ENCODE assay signal across 23 cellular contexts in the genomic region with DNA sequence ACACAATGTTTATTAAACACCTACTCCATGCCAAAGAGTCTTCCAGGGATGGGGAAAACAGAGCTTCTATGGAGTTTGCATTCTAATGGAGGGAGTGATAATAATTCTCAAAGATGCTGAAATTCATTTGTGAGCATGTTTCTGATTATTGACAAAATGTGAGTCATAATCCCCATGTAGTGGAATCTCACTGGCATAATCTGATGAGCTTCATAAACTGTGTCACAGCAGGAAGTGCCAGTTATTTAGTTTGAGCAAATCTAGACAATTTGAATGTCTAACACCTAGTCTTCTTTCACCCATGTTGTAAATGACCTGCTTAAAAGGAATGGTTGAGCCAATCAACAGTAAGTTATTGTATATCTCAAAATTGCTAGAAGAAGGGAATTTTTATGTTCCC.
DNase-seq lines count a peak whose midpoint lies in the region; ATAC-seq and TF ChIP-seq lines count a peak whose summit lies in the region.
"Had no signal": no experiment of that assay in that cellular context is flagged by ENCODE, and none has a peak within 500 bp of the region (broad histone marks: within the 10 kb centered on the region; RNA-seq: fewer than 3 reads in every experiment).

No MANE protein-coding gene starts in this region.

- no peak for TF ChIP-seq EP300 in SK-N-SH (IDR thresholded peaks at IDR 0.05; ENCODE audit: borderline replicate concordance in 1 of 2, low read depth in 1 of 2, low read length in 1 of 2)

- peaks cover 47% of the 10 kb centered on the region for H3K79me2 ChIP-seq in SK-N-SH (ENCODE audit: insufficient read depth)

- H4K20me1 ChIP-seq in SK-N-SH (ENCODE audit: insufficient read depth), result no peaks in the 10 kb centered on the region

- H3K27ac ChIP-seq in SK-N-SH (ENCODE audit: low read depth in 2 of 2, low read length in 1 of 2), result peak overlapping the region in 1 of 2 experiments; percentile 32; a peak in 2 of 4 replicates
- H3K27ac ChIP-seq: 22Rv1; BLaER1 treated with 17β-estradiol and CSF1 and Interleukin-3, amounts not matched to agents 10 nM and 100 nM; KMS-11 had no signal

- no peaks in the 10 kb centered on the region for H3K9me2 ChIP-seq in SK-N-SH

- H3F3A ChIP-seq in SK-N-SH (replicated peaks; ENCODE audit: insufficient read depth), result peaks cover 22% of the 10 kb centered on the region

- no peak overlapping the region for H3K4me2 ChIP-seq in SK-N-SH
- H3K4me2 ChIP-seq: BLaER1 treated with 17β-estradiol and CSF1 and Interleukin-3, amounts not matched to agents 10 nM and 100 nM; KMS-11 had no signal

- no peaks in the 10 kb centered on the region for H3K9me3 ChIP-seq in SK-N-SH

- no peak overlapping the region for H2AFZ ChIP-seq in SK-N-SH (ENCODE audit: low read depth)

- H3K4me3 ChIP-seq in SK-N-SH (ENCODE audit: low read depth in 2 of 2, low read length in 1 of 2), result no peak overlapping the region
- H3K4me3 ChIP-seq: BLaER1 treated with 17β-estradiol and CSF1 and Interleukin-3, amounts not matched to agents 10 nM and 100 nM had no signal

- ATAC-seq in SK-N-SH treated with all-trans-retinoic acid at 6 μM for 48 hours (no peak), HG02981 (IDR thresholded peaks at IDR 0.05; ENCODE audit: unreplicated experiment) (no peak)

- no peaks in the 10 kb centered on the region for H3K36me3 ChIP-seq in SK-N-SH (replicated peaks in 1 of 2; ENCODE audit: control insufficient read depth in 1 of 2, insufficient read depth in 2 of 2, low read length in 1 of 2)

- H3K27me3 ChIP-seq in SK-N-SH (ENCODE audit: insufficient read depth), result no peaks in the 10 kb centered on the region
- H3K27me3 ChIP-seq: BLaER1 treated with 17β-estradiol and CSF1 and Interleukin-3, amounts not matched to agents 10 nM and 100 nM had no signal

- no peak overlapping the region for H3K9ac ChIP-seq in SK-N-SH
- H3K9ac ChIP-seq: BLaER1 treated with 17β-estradiol and CSF1 and Interleukin-3, amounts not matched to agents 10 nM and 100 nM; KMS-11 had no signal

- POLR2A ChIA-PET in SK-N-SH (lab: Yijun Ruan, JAX), result no interaction called here

- DNase-seq in SK-N-SH, result no peak
- DNase-seq in HS-5 (ENCODE audit: low read depth), result peak; percentile 26
- peak; percentile 42 for DNase-seq in fibroblast of peridontal ligament (ENCODE audit: extremely low read depth)
- DNase-seq in AML-193 (lab: John Stamatoyannopoulos, UW), result no peak
- DNase-seq in activated T-cell treated with anti-CD3 and anti-CD28 coated beads for 4 hours, result no peak
- DNase-seq: ACHN; CD4-positive, alpha-beta memory T cell; COR-L47; DMS79; H9; HFFc6; MM.1S; NCI-H1417; NCI-H1694; NCI-H2029 treated with DMSO at 0.1 percent for 48 hours; Right ventricle myocardium superior; RPMI8226; SW 1271 had no signal

- CTCF ChIA-PET in SK-N-SH (lab: Yijun Ruan, JAX), result no interaction called here

- no peak for TF ChIP-seq RAD21 in SK-N-SH (IDR thresholded peaks at IDR 0.05; ENCODE audit: low read length)

- TF ChIP-seq CTCF in SK-N-SH (IDR thresholded peaks at IDR 0.05), result no peak

- peaks cover 0 to 11% of the 10 kb centered on the region in 2 experiments; a peak in 2 of 4 replicates for H3K4me1 ChIP-seq in SK-N-SH (ENCODE audit: control insufficient read depth in 1 of 2, insufficient read depth in 2 of 2, low read depth in 1 of 2, low read length in 1 of 2)

TF ChIP-seq in SK-N-SH, 30 proteins besides CTCF, POLR2A, EP300 and RAD21:
- TF ChIP-seq ELF1 (IDR thresholded peaks at IDR 0.05), result no peak
- TF ChIP-seq, protein P1, sequence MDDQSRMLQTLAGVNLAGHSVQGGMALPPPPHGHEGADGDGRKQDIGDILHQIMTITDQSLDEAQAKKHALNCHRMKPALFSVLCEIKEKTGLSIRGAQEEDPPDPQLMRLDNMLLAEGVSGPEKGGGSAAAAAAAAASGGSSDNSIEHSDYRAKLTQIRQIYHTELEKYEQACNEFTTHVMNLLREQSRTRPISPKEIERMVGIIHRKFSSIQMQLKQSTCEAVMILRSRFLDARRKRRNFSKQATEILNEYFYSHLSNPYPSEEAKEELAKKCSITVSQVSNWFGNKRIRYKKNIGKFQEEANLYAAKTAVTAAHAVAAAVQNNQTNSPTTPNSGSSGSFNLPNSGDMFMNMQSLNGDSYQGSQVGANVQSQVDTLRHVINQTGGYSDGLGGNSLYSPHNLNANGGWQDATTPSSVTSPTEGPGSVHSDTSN (IDR thresholded peaks at IDR 0.05), result no peak
- no peak for TF ChIP-seq RCOR1 (IDR thresholded peaks at IDR 0.05; ENCODE audit: low read length)
- TF ChIP-seq FOSL2 (IDR thresholded peaks at IDR 0.05; ENCODE audit: borderline replicate concordance, low read depth), result 0 out of 2 replicates have a peak, but pooled peaks have one; percentile 13

TF ChIP-seq in SK-N-SH treated with all-trans-retinoic acid at 6 μM for 48 hours, 23 proteins besides CTCF, POLR2A, EP300 and RAD21:
- TF ChIP-seq ZFP30 (CRISPR knock-in tag; IDR thresholded peaks at IDR 0.05), result no peak
- TF ChIP-seq ARNTL (CRISPR knock-in tag; IDR thresholded peaks at IDR 0.05; ENCODE audit: borderline replicate concordance, low read depth), result no peak
- TF ChIP-seq CSDC2 (CRISPR knock-in tag; IDR thresholded peaks at IDR 0.05), result no peak
- no peak for TF ChIP-seq ZNF8 (CRISPR knock-in tag; IDR thresholded peaks at IDR 0.05)
- no peak for TF ChIP-seq ZC3H10 (CRISPR knock-in tag; IDR thresholded peaks at IDR 0.05)
- TF ChIP-seq ZNF565 (CRISPR knock-in tag; conservative IDR thresholded peaks at IDR 0.05; ENCODE audit: low read depth), result no peak
- no peak for TF ChIP-seq TCF4 (CRISPR knock-in tag; IDR thresholded peaks at IDR 0.05; ENCODE audit: borderline replicate concordance)
- TF ChIP-seq, protein P2, sequence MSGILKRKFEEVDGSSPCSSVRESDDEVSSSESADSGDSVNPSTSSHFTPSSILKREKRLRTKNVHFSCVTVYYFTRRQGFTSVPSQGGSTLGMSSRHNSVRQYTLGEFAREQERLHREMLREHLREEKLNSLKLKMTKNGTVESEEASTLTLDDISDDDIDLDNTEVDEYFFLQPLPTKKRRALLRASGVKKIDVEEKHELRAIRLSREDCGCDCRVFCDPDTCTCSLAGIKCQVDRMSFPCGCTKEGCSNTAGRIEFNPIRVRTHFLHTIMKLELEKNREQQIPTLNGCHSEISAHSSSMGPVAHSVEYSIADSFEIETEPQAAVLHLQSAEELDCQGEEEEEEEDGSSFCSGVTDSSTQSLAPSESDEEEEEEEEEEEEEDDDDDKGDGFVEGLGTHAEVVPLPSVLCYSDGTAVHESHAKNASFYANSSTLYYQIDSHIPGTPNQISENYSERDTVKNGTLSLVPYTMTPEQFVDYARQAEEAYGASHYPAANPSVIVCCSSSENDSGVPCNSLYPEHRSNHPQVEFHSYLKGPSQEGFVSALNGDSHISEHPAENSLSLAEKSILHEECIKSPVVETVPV (CRISPR knock-in tag; IDR thresholded peaks at IDR 0.05), result no peak

Comparison
In these comparisons a context has a peak if more than half of its experiments do, and no peak if none do; other contexts are left out.
1. DNase-seq: peak in HS-5 (single experiment) and fibroblast of peridontal ligament (single experiment); none in SK-N-SH (single experiment), AML-193 (0 of 2) and activated T-cell treated with anti-CD3 and anti-CD28 coated beads for 4 hours (single experiment).